29 cellular contexts compared by ENCODE assay signal in the genomic region with DNA sequence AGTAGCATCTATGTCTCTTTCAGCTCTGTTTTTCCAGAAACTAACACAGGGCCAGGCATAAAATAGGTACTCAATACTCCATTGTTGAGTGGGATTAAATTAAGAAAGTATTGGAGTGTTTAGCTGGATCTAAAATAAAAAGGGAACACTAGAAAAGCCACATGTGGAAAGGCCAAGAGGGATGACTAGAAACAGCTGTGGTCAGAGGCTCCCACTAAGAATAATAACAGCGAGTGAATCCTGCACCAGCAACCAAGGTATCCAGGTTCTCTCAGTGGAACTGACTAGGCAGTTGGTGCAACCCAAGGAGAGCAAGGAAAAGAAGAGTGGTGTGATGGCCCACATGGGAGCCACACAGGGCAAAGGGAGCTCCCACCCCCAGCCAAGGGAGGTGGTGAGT.
"Had no signal": no experiment of that assay in that cellular context is flagged by ENCODE, and none has a peak within 500 bp of the region (broad histone marks: within the 10 kb centered on the region; RNA-seq: fewer than 3 reads in every experiment).

No MANE protein-coding gene starts in this region.

- H3K9me3 Mint-ChIP-seq: stimulated activated effector memory CD8-positive, alpha-beta T cell treated with anti-CD3 and anti-CD28 coated beads, Interleukin-12 subunit alpha, Interleukin-12 subunit beta, amount 100 ng/mL, for 72 hours had no signal

- H3K4me3 ChIP-seq: coronary artery, esophagus squamous epithelium, gastrocnemius medialis, hepatocyte, lung, pancreas, right lobe of liver, smooth muscle cell, stomach, thyroid gland, vagina had no signal

- H3K4me1 ChIP-seq: esophagus squamous epithelium, gastrocnemius medialis, pancreas, right lobe of liver, stomach, thyroid gland, vagina had no signal

- H3K27me3 ChIP-seq: esophagus squamous epithelium, gastrocnemius medialis, hepatocyte, neutrophil, pancreas, right lobe of liver, stomach, thyroid gland, vagina had no signal

- H3K4me1 Mint-ChIP-seq: memory B cell; stimulated activated effector memory CD8-positive, alpha-beta T cell treated with anti-CD3 and anti-CD28 coated beads, Interleukin-12 subunit alpha, Interleukin-12 subunit beta, amount 100 ng/mL, for 72 hours had no signal

- H3K4me2 ChIP-seq: hepatocyte, smooth muscle cell had no signal

- H3K27ac ChIP-seq: coronary artery, esophagus squamous epithelium, gastrocnemius medialis, hepatocyte, neutrophil, pancreas, right lobe of liver, stomach, thyroid gland, vagina had no signal

- H2AFZ ChIP-seq: hepatocyte had no signal

- DNase-seq: dermis blood vessel endothelial cell; effector memory CD4-positive, alpha-beta T cell; erythroblast; esophagus squamous epithelium; gastrocnemius medialis; head of caudate nucleus; kidney; midbrain; naive thymus-derived CD8-positive, alpha-beta T cell; pancreas; right lobe of liver; stimulated activated CD4-positive, alpha-beta T cell treated with anti-CD3 and anti-CD28 coated beads, Interleukin-12 subunit alpha, Interleukin-12 subunit beta, amount 100 ng/mL, for 4 hours; stimulated activated CD4-positive, alpha-beta T cell treated with anti-CD3 and anti-CD28 coated beads, Interleukin-2, amount 100 ng/mL, for 24 hours; stimulated activated CD4-positive, alpha-beta T cell treated with anti-CD3 and anti-CD28 coated beads, Interleukin-4, amount 100 ng/mL, for 24 hours; stimulated activated naive CD4-positive, alpha-beta T cell treated with Interleukin-2 at 50 U/mL for 16 hours; stomach; thyroid gland; trophoblast cell had no signal

- H3K36me3 ChIP-seq: esophagus squamous epithelium, gastrocnemius medialis, neutrophil, pancreas, right lobe of liver, stomach, thyroid gland, vagina had no signal

- H3K36me3 Mint-ChIP-seq: stimulated activated effector memory CD8-positive, alpha-beta T cell treated with anti-CD3 and anti-CD28 coated beads, Interleukin-12 subunit alpha, Interleukin-12 subunit beta, amount 100 ng/mL, for 72 hours had no signal

- H3K9me3 ChIP-seq: gastrocnemius medialis, neutrophil, pancreas, right lobe of liver, thyroid gland, vagina had no signal

- H3K4me3 Mint-ChIP-seq: memory B cell; naive thymus-derived CD8-positive, alpha-beta T cell; nephron progenitor cell; stimulated activated effector memory CD8-positive, alpha-beta T cell treated with anti-CD3 and anti-CD28 coated beads, Interleukin-12 subunit alpha, Interleukin-12 subunit beta, amount 100 ng/mL, for 72 hours had no signal

- H3K27ac Mint-ChIP-seq: memory B cell; naive thymus-derived CD8-positive, alpha-beta T cell; nephron progenitor cell; progenitor cell of endocrine pancreas; stimulated activated effector memory CD8-positive, alpha-beta T cell treated with anti-CD3 and anti-CD28 coated beads, Interleukin-12 subunit alpha, Interleukin-12 subunit beta, amount 100 ng/mL, for 72 hours had no signal

- H3K27me3 Mint-ChIP-seq: progenitor cell of endocrine pancreas had no signal

- H3K79me2 ChIP-seq: hepatocyte had no signal

- ATAC-seq: gastrocnemius medialis, left lobe of liver, pancreas, right lobe of liver had no signal
